In the genomic region with DNA sequence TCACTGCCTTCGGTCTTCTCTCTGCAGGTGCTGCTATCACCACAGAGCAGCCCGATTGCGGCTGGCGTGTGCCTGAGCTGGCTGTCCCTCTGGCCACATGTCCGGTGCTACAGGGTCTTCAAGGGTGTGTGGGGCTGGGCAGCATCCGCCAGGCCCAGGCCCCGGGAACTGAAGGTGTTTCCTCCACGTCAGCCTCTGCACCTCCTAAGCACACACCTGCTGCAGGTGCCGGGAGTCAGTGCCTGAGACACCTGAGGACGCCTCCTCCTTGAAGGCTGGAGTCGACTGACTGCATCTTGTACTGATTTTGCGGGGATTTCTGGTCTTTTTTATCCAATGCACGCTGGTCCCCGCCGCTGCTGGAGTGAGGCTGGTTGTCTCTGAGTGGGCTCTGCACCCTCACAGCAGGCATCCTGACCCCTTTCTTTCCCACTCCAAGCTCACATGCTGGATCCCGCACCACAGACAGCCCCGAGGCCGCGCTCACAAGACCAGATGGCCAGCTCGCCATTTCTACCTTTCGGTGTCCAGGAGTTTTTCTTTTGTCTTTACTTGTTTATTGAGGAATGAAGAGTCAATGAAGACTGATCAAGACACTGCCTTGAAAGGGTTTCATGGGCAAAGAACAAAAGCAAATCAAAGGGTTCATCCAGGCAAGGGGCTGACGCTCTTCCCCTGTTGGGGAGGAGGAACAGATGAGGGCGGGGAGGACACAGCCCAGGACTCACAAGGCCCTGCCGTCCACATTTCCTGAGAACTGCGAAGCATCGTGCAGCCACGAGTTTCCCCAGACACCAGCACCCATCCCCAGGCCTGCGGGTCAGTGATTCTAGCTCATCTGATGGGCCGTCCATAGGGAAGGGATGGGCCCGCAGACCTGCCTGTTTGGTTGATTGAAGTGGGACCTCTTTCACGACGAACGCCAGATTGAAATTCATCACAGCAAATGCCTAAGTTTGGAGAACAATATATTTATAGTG, we compare ENCODE assay signal across 25 cellular contexts.
"Had no signal": no experiment of that assay in that cellular context is flagged by ENCODE, and none has a peak within 500 bp of the region (broad histone marks: within the 10 kb centered on the region; RNA-seq: fewer than 3 reads in every experiment).

No MANE protein-coding gene starts in this region.

- H3K27me3 Mint-ChIP-seq: memory B cell; stimulated activated naive CD8-positive, alpha-beta T cell treated with anti-CD3 and anti-CD28 coated beads, Interleukin-15, Interleukin-2, amounts not matched to agents 100 ng/mL and 50 ng/mL, for 24 hours had no signal

- H3K36me3 Mint-ChIP-seq: immature natural killer cell; memory B cell; naive thymus-derived CD4-positive, alpha-beta T cell; natural killer cell treated with Interleukin-12 subunit alpha and Interleukin-12 subunit beta and Interleukin-15 and Interleukin-18, amount 100 ng/mL, for 72 hours; stimulated activated effector memory CD8-positive, alpha-beta T cell treated with anti-CD3 and anti-CD28 coated beads, Interleukin-12 subunit alpha, Interleukin-12 subunit beta, amount 100 ng/mL, for 72 hours had no signal

- H3K9me3 ChIP-seq: mucosa of descending colon, neutrophil, psoas muscle, suprapubic skin, thoracic aorta, uterus had no signal

- ATAC-seq: mucosa of descending colon; naive thymus-derived CD4-positive, alpha-beta T cell; natural killer cell treated with Interleukin-12 subunit alpha and Interleukin-12 subunit beta and Interleukin-15 and Interleukin-18, amount 100 ng/mL, for 72 hours; psoas muscle; sciatic nerve had no signal

- H3K4me1 ChIP-seq: parathyroid adenoma, psoas muscle, suprapubic skin, tibial artery, uterus had no signal

- H3K4me3 ChIP-seq: left ventricle myocardium inferior, mucosa of descending colon, psoas muscle, skin epidermis, suprapubic skin, thoracic aorta, tibial artery, uterus had no signal

- DNase-seq: hypothalamus; immature natural killer cell; left ventricle myocardium inferior; midbrain; mucosa of descending colon; naive thymus-derived CD4-positive, alpha-beta T cell; occipital lobe; psoas muscle; stimulated activated CD4-positive, alpha-beta T cell treated with anti-CD3 and anti-CD28 coated beads, Interleukin-12 subunit alpha, Interleukin-12 subunit beta, amount 100 ng/mL, for 4 hours; stimulated activated CD4-positive, alpha-beta T cell treated with anti-CD3 and anti-CD28 coated beads, Interleukin-15, amount 100 ng/mL, for 24 hours; stimulated activated CD4-positive, alpha-beta T cell treated with anti-CD3 and anti-CD28 coated beads, Interleukin-4, amount 100 ng/mL, for 24 hours; stimulated activated naive CD4-positive, alpha-beta T cell; trophoblast cell; uterus had no signal

- H3K27ac ChIP-seq: left ventricle myocardium inferior, neutrophil, parathyroid adenoma, psoas muscle, skin epidermis, suprapubic skin, thoracic aorta, tibial artery, uterus had no signal

- H3K27ac Mint-ChIP-seq: immature natural killer cell; memory B cell; naive thymus-derived CD4-positive, alpha-beta T cell; natural killer cell treated with Interleukin-12 subunit alpha and Interleukin-12 subunit beta and Interleukin-15 and Interleukin-18, amount 100 ng/mL, for 72 hours; stimulated activated effector memory CD8-positive, alpha-beta T cell treated with anti-CD3 and anti-CD28 coated beads, Interleukin-12 subunit alpha, Interleukin-12 subunit beta, amount 100 ng/mL, for 72 hours; stimulated activated naive CD8-positive, alpha-beta T cell treated with anti-CD3 and anti-CD28 coated beads, Interleukin-15, Interleukin-2, amounts not matched to agents 100 ng/mL and 50 ng/mL, for 24 hours had no signal

- H3K36me3 ChIP-seq: left ventricle myocardium inferior, neutrophil, suprapubic skin, thoracic aorta, tibial artery, uterus had no signal

- H3K9me3 Mint-ChIP-seq: natural killer cell treated with Interleukin-12 subunit alpha and Interleukin-12 subunit beta and Interleukin-15 and Interleukin-18, amount 100 ng/mL, for 72 hours had no signal

- H3K9ac ChIP-seq: parathyroid adenoma had no signal

- H3K27me3 ChIP-seq: neutrophil, suprapubic skin, tibial artery, uterus had no signal

- H3K4me3 Mint-ChIP-seq: immature natural killer cell; memory B cell; naive thymus-derived CD4-positive, alpha-beta T cell; natural killer cell treated with Interleukin-12 subunit alpha and Interleukin-12 subunit beta and Interleukin-15 and Interleukin-18, amount 100 ng/mL, for 72 hours; stimulated activated effector memory CD8-positive, alpha-beta T cell treated with anti-CD3 and anti-CD28 coated beads, Interleukin-12 subunit alpha, Interleukin-12 subunit beta, amount 100 ng/mL, for 72 hours; stimulated activated naive CD8-positive, alpha-beta T cell treated with anti-CD3 and anti-CD28 coated beads, Interleukin-15, Interleukin-2, amounts not matched to agents 100 ng/mL and 50 ng/mL, for 24 hours had no signal

- H3K79me2 ChIP-seq: parathyroid adenoma had no signal

- H3K4me1 Mint-ChIP-seq: immature natural killer cell; memory B cell; naive thymus-derived CD4-positive, alpha-beta T cell; stimulated activated effector memory CD8-positive, alpha-beta T cell treated with anti-CD3 and anti-CD28 coated beads, Interleukin-12 subunit alpha, Interleukin-12 subunit beta, amount 100 ng/mL, for 72 hours had no signal

- H2AFZ ChIP-seq: parathyroid adenoma had no signal
